In the genomic region with DNA sequence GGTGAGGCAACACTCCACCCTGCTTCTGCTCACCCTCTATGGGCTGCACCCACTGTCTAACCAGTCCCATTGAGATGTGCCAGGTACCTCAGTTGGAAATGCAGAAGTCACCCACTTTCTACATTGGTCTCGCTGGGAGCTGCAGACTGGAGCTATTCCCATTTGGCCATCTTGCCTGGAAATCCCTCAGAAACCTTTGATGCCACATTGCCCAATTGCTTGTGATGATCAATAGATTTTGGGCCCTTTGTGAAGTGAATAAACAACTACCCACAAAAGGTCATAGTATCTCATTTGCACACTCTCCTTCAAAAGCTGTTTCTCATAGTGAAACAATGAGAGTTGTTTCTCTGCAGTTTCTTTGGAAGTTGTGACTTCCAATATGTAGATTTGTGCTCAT, we compare ENCODE assay signal across 19 cellular contexts.
DNase-seq lines count a peak whose midpoint lies in the region; ATAC-seq, FAIRE-seq and TF ChIP-seq lines count a peak whose summit lies in the region.
"Had no signal": no experiment of that assay in that cellular context is flagged by ENCODE, and none has a peak within 500 bp of the region (broad histone marks: within the 10 kb centered on the region; RNA-seq: fewer than 3 reads in every experiment).

No MANE protein-coding gene starts in this region.

- H3K36me3 ChIP-seq in liver (ENCODE audit: control insufficient read depth in 4 of 4, insufficient read depth in 3 of 4, low read depth in 1 of 4, low read length in 3 of 4) (no peaks in the 10 kb centered on the region), HepG2 (replicated peaks in 1 of 2; ENCODE audit: control insufficient read depth in 1 of 2, insufficient read depth in 2 of 2, low read length in 2 of 2) (no peaks in the 10 kb centered on the region), right lobe of liver (no peaks in the 10 kb centered on the region)
- H3K36me3 ChIP-seq: BLaER1 treated with 17β-estradiol and CSF1 and Interleukin-3, amounts not matched to agents 10 nM and 100 nM had no signal

- no peak for FAIRE-seq in HepG2 (lab: Jason Lieb, UNC)
- FAIRE-seq: A549, D721Med, G401.6, GM12892 had no signal

- H3K4me1 ChIP-seq in liver (ENCODE audit: control insufficient read depth in 4 of 4, insufficient read depth in 4 of 4, low read length in 3 of 4) = peaks cover 2 to 10% (median 4%) of the 10 kb centered on the region in 4 donors
- no peaks in the 10 kb centered on the region for H3K4me1 ChIP-seq in HepG2 (ENCODE audit: insufficient read depth, low read length)
- peaks cover 0 to 5% (median 0%) of the 10 kb centered on the region in 4 donors for H3K4me1 ChIP-seq in right lobe of liver
- H3K4me1 ChIP-seq: A549; BLaER1 treated with 17β-estradiol and CSF1 and Interleukin-3, amounts not matched to agents 10 nM and 100 nM; Caco-2 had no signal

- no peaks in the 10 kb centered on the region for H4K20me1 ChIP-seq in HepG2 (ENCODE audit: insufficient read depth, low read length)
- H4K20me1 ChIP-seq: BLaER1 treated with 17β-estradiol and CSF1 and Interleukin-3, amounts not matched to agents 10 nM and 100 nM had no signal

- no peaks in the 10 kb centered on the region for H3K79me2 ChIP-seq in HepG2 (ENCODE audit: insufficient read depth, low read length)

- H3K4me3 ChIP-seq in liver (ENCODE audit: low read depth in 1 of 3, low read length in 3 of 3) = peak overlapping the region in 1 of 3 donors; percentile 14
- H3K4me3 ChIP-seq in HepG2 (replicated peaks in 1 of 3; ENCODE audit: insufficient read depth in 1 of 3, low read depth in 2 of 3, low read length in 3 of 3) = no peak overlapping the region
- H3K4me3 ChIP-seq in right lobe of liver = no peak overlapping the region
- H3K4me3 ChIP-seq: A549; BLaER1 treated with 17β-estradiol and CSF1 and Interleukin-3, amounts not matched to agents 10 nM and 100 nM had no signal

- TF ChIP-seq POLR2A in HepG2 (IDR thresholded peaks at IDR 0.05; ENCODE audit: insufficient read depth in 1 of 2, low read depth in 2 of 2, low read length in 2 of 2) = no peak
- TF ChIP-seq POLR2A in right lobe of liver (IDR thresholded peaks at IDR 0.05) = no peak

- peak; percentile 48 to 51 for TF ChIP-seq RAD21 in liver (IDR thresholded peaks at IDR 0.05)
- TF ChIP-seq RAD21 in HepG2 (CRISPR knock-in tag; IDR thresholded peaks at IDR 0.05) = no peak

- H3K4me2 ChIP-seq in HepG2 (ENCODE audit: low read depth, low read length) = no peak overlapping the region
- H3K4me2 ChIP-seq: A549; BLaER1 treated with 17β-estradiol and CSF1 and Interleukin-3, amounts not matched to agents 10 nM and 100 nM had no signal

- POLR2A ChIA-PET in HepG2 (lab: Yijun Ruan, JAX) = no interaction called here

- no peaks in the 10 kb centered on the region for H3K9me3 ChIP-seq in liver (ENCODE audit: control insufficient read depth in 4 of 4, low read length in 3 of 4)
- H3K9me3 ChIP-seq in HepG2 (ENCODE audit: low read length) = no peaks in the 10 kb centered on the region
- H3K9me3 ChIP-seq in right lobe of liver = no peaks in the 10 kb centered on the region
- H3K9me3 ChIP-seq: A549, Caco-2 had no signal

- CTCF ChIA-PET in HepG2 (lab: Yijun Ruan, JAX; ENCODE audit: low intra/inter-chr PET ratio, low total read pairs) = no interaction called here

- WGBS in liver = 41% methylated on average over 1 of the region's 1 CpG
- WGBS in HepG2 (ENCODE audit: low lambda C conversion rate) = 0% methylated on average over 1 of the region's 1 CpG
- 50% methylated on average over 1 of the region's 1 CpG for WGBS in right lobe of liver (ENCODE audit: insufficient coverage, low coverage, low lambda C conversion rate, missing lambda C conversion rate)

- H3K9ac ChIP-seq in liver (ENCODE audit: low read depth in 1 of 2, low read length in 2 of 2) (no peak overlapping the region), HepG2 (ENCODE audit: insufficient read depth, low read depth, low read length) (no peak overlapping the region)
- H3K9ac ChIP-seq: BLaER1 treated with 17β-estradiol and CSF1 and Interleukin-3, amounts not matched to agents 10 nM and 100 nM had no signal

- DNase-seq in HepG2 (ENCODE audit: low spot score) (no peak), right lobe of liver (peak in 1 of 3 donors; percentile 62), SIG-M5 (lab: John Stamatoyannopoulos, UW) (no peak)
- DNase-seq: AML-193; Caco-2; Calu3; CD4-positive, alpha-beta T cell; CD8-positive, alpha-beta T cell; DMS79 treated with DMSO at 0.1 percent for 48 hours; GF-D8 had no signal

- H3K27me3 ChIP-seq in liver (ENCODE audit: control insufficient read depth in 4 of 4, insufficient read depth in 4 of 4, low read length in 3 of 4) = no peaks in the 10 kb centered on the region
- no peaks in the 10 kb centered on the region for H3K27me3 ChIP-seq in HepG2 (ENCODE audit: control insufficient read depth in 1 of 2, insufficient read depth in 2 of 2, low read length in 2 of 2)
- no peaks in the 10 kb centered on the region for H3K27me3 ChIP-seq in right lobe of liver
- H3K27me3 ChIP-seq: BLaER1 treated with 17β-estradiol and CSF1 and Interleukin-3, amounts not matched to agents 10 nM and 100 nM had no signal

- ATAC-seq in HepG2 (no peak), right lobe of liver (peak; percentile 86 to 99 (median 95)), GM18907 (IDR thresholded peaks at IDR 0.05; ENCODE audit: unreplicated experiment) (no peak)
- ATAC-seq: A549; CD8-positive, alpha-beta T cell had no signal

- in situ Hi-C loops in HepG2 (cut with HindIII; ENCODE audit: extremely low pct_ligation_motif_present, low pct_unique_long_range_greater_than_20kb) = no loop called here

- TF ChIP-seq CTCF in liver (IDR thresholded peaks at IDR 0.05; ENCODE audit: low read depth, low read length, missing input control) = no peak
- no peak for TF ChIP-seq CTCF in HepG2 (CRISPR knock-in tag; IDR thresholded peaks at IDR 0.05)
- TF ChIP-seq CTCF in right lobe of liver (IDR thresholded peaks at IDR 0.05) = no peak

- TF ChIP-seq EP300 in HepG2 (IDR thresholded peaks at IDR 0.05; ENCODE audit: low read depth in 2 of 2, low read length in 2 of 2) (no peak), HepG2 (CRISPR knock-in tag; IDR thresholded peaks at IDR 0.05; ENCODE audit: borderline replicate concordance) (no peak)

- BruUV-seq in HepG2 (replicated peaks; lab: Mats Ljungman, UMichigan) = no TSS peak

- H3K27ac ChIP-seq in liver (ENCODE audit: low read depth in 1 of 2, low read length in 2 of 2) (no peak overlapping the region), HepG2 (ENCODE audit: extremely low read length, insufficient read depth, low read length) (no peak overlapping the region), right lobe of liver (no peak overlapping the region)
- H3K27ac ChIP-seq: 22Rv1; A549; BLaER1 treated with 17β-estradiol and CSF1 and Interleukin-3, amounts not matched to agents 10 nM and 100 nM; C4-2B had no signal

- intact Hi-C loops in HepG2 (cut with micrococcal nuclease; ENCODE audit: unreplicated experiment) = no loop called here
- intact Hi-C loops in right lobe of liver (cut with DNase I) = no loop called here

- H2AFZ ChIP-seq in HepG2 (ENCODE audit: low read length) = no peak overlapping the region

TF ChIP-seq in liver, 16 proteins besides CTCF, POLR2A, EP300 and RAD21 (continues in another document):
- TF ChIP-seq FOXA2 (IDR thresholded peaks at IDR 0.05) (peak; percentile 67), YY1 (IDR thresholded peaks at IDR 0.05) (peak; percentile 74), JUND (IDR thresholded peaks at IDR 0.05) (peak; percentile 41 to 62), RXRA (IDR thresholded peaks at IDR 0.05) (peak; percentile 85), FOXA1 (IDR thresholded peaks at IDR 0.05) (peak; percentile 13), TAF1 (conservative IDR thresholded peaks at IDR 0.05) (no peak)

TF ChIP-seq in HepG2, 621 proteins besides CTCF, POLR2A, EP300 and RAD21:
- TF ChIP-seq, protein P1, sequence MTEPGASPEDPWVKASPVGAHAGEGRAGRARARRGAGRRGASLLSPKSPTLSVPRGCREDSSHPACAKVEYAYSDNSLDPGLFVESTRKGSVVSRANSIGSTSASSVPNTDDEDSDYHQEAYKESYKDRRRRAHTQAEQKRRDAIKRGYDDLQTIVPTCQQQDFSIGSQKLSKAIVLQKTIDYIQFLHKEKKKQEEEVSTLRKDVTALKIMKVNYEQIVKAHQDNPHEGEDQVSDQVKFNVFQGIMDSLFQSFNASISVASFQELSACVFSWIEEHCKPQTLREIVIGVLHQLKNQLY (CRISPR knock-in tag; IDR thresholded peaks at IDR 0.05) = no peak
- TF ChIP-seq NAIF1 (CRISPR knock-in tag; IDR thresholded peaks at IDR 0.05; ENCODE audit: borderline replicate concordance) (no peak), ZZZ3 (CRISPR knock-in tag; IDR thresholded peaks at IDR 0.05; ENCODE audit: borderline replicate concordance) (no peak)
- TF ChIP-seq, protein P2, sequence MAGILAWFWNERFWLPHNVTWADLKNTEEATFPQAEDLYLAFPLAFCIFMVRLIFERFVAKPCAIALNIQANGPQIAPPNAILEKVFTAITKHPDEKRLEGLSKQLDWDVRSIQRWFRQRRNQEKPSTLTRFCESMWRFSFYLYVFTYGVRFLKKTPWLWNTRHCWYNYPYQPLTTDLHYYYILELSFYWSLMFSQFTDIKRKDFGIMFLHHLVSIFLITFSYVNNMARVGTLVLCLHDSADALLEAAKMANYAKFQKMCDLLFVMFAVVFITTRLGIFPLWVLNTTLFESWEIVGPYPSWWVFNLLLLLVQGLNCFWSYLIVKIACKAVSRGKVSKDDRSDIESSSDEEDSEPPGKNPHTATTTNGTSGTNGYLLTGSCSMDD (CRISPR knock-in tag; IDR thresholded peaks at IDR 0.05) = no peak
- TF ChIP-seq, protein P3, sequence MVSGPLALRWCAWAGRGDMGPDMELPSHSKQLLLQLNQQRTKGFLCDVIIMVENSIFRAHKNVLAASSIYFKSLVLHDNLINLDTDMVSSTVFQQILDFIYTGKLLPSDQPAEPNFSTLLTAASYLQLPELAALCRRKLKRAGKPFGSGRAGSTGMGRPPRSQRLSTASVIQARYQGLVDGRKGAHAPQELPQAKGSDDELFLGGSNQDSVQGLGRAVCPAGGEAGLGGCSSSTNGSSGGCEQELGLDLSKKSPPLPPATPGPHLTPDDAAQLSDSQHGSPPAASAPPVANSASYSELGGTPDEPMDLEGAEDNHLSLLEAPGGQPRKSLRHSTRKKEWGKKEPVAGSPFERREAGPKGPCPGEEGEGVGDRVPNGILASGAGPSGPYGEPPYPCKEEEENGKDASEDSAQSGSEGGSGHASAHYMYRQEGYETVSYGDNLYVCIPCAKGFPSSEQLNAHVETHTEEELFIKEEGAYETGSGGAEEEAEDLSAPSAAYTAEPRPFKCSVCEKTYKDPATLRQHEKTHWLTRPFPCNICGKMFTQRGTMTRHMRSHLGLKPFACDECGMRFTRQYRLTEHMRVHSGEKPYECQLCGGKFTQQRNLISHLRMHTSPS (CRISPR knock-in tag; IDR thresholded peaks at IDR 0.05; ENCODE audit: low read depth) = no peak

Comparison
In these comparisons a context has a peak if more than half of its experiments do, and no peak if none do; other contexts are left out.
1. ATAC-seq: peak in right lobe of liver (4 of 4); none in HepG2 (single experiment) and GM18907 (single experiment).